Comparison of ENCODE assay signal across 9 cellular contexts in the genomic region with DNA sequence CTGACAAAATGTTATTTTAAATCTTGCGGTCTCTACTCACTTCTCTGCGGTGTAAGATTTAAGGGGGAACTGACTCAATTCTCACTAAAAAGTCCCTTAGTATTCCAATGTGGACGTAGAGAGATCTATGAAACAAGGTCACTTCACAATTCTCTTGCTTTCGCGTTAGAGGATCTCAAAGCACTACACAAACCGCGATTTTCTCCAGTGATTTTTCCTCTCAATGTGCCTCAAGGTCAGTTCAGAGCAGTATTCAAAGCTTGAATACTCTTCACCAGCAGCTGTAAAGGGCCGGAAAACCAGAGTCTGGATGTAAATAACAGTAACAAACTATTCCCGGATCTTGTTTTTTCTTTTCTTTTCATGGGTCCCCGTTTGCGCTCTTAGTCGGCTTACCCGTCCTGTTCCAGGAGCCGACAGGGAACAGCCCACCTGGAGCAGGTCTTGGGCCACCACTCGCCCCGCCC.
DNase-seq lines count a peak whose midpoint lies in the region; ATAC-seq and TF ChIP-seq lines count a peak whose summit lies in the region.
"Had no signal": no experiment of that assay in that cellular context is flagged by ENCODE, and none has a peak within 500 bp of the region (broad histone marks: within the 10 kb centered on the region; RNA-seq: fewer than 3 reads in every experiment).

No MANE protein-coding gene starts in this region.

- no peak overlapping the region for H2BK15ac ChIP-seq in neuronal stem cell (ENCODE audit: low read length)

- H3K9me3 ChIP-seq in neuronal stem cell (replicated peaks in 1 of 2; ENCODE audit: control insufficient read depth in 2 of 2, insufficient read depth in 1 of 2, low read depth in 1 of 2, low read length in 2 of 2) = no peaks in the 10 kb centered on the region

- peaks cover 21% of the 10 kb centered on the region for H3K27me3 Mint-ChIP-seq in activated CD8-positive, alpha-beta T cell treated with anti-CD3 and anti-CD28 coated beads, Interleukin-2, amount 10 ng/mL, durations not matched to agents 7 days and 5 days (ENCODE audit: low read depth)

- no peak overlapping the region for H3K4ac ChIP-seq in neuronal stem cell (ENCODE audit: low read length)

- peak overlapping the region; percentile 91 for H2AFZ ChIP-seq in neuronal stem cell (ENCODE audit: low read length)

- H3K4me1 ChIP-seq in neuronal stem cell (ENCODE audit: control insufficient read depth in 2 of 2, insufficient read depth in 1 of 2, low read depth in 1 of 2, low read length in 2 of 2) = peaks cover 6 to 11% of the 10 kb centered on the region in 2 donors

- H2BK12ac ChIP-seq in neuronal stem cell (ENCODE audit: low read length) = no peak overlapping the region

- H2BK120ac ChIP-seq in neuronal stem cell (ENCODE audit: low read depth, low read length) = no peak overlapping the region

- TF ChIP-seq CTCF in fibroblast of mammary gland (conservative IDR thresholded peaks at IDR 0.05; ENCODE audit: control insufficient read depth, insufficient read depth, low read depth, low read length) = no peak

- H4K8ac ChIP-seq in neuronal stem cell (ENCODE audit: low read depth, low read length) = no peak overlapping the region

- H3K23ac ChIP-seq in neuronal stem cell (ENCODE audit: low read depth, low read length, poor library complexity) = no peak overlapping the region

- no peak overlapping the region for H3K27ac ChIP-seq in neuronal stem cell (replicated peaks; ENCODE audit: low read length)

- CTCF ChIA-PET in activated CD8-positive, alpha-beta T cell treated with anti-CD3 and anti-CD28 coated beads, Interleukin-2, amount 10 ng/mL, durations not matched to agents 7 days and 5 days (lab: Charles Lee) = interaction anchor here (1.5 kb wide), 1 partner anchor 359 kb away, joined by 5 read pairs; no protein-coding TSS in a partner anchor

- peak overlapping the region; percentile 61 for H3K4me3 ChIP-seq in fibroblast of mammary gland (ENCODE audit: control insufficient read depth, low read depth, low read length)
- H3K4me3 ChIP-seq in neuronal stem cell (ENCODE audit: low read length in 2 of 2) = peak overlapping the region; percentile 48 to 75

- peaks cover 13 to 69% (median 51%) of the 10 kb centered on the region in 3 experiments for H3K27me3 ChIP-seq in neuronal stem cell (ENCODE audit: control insufficient read depth in 3 of 3, insufficient read depth in 3 of 3, low read depth in 1 of 3, low read length in 3 of 3)

- DNase-seq in Ammon's horn (ENCODE audit: low spot score) (peak; percentile 58), NCI-H510A treated with DMSO at 0.1 percent for 48 hours (lab: John Stamatoyannopoulos, UW) (peak; percentile 67), fibroblast of mammary gland (ENCODE audit: low read depth) (no peak), neuronal stem cell (ENCODE audit: low spot score) (peak; percentile 9), amniotic stem cell (lab: John Stamatoyannopoulos, UW) (no peak), NCI-H2171 treated with DMSO at 0.1 percent for 48 hours (lab: John Stamatoyannopoulos, UW) (no peak)
- DNase-seq in activated CD8-positive, alpha-beta T cell treated with anti-CD3 and anti-CD28 coated beads, Interleukin-2, amount 10 ng/mL, durations not matched to agents 7 days and 5 days = no peak

- no peak overlapping the region for H4K91ac ChIP-seq in neuronal stem cell (ENCODE audit: low read depth, low read length, poor library complexity)

- no peaks in the 10 kb centered on the region for H3K36me3 ChIP-seq in neuronal stem cell (replicated peaks in 1 of 2; ENCODE audit: control insufficient read depth in 2 of 2, insufficient read depth in 2 of 2, low read length in 2 of 2)

- no peaks in the 10 kb centered on the region for H3K9me3 Mint-ChIP-seq in activated CD8-positive, alpha-beta T cell treated with anti-CD3 and anti-CD28 coated beads, Interleukin-2, amount 10 ng/mL, durations not matched to agents 7 days and 5 days (ENCODE audit: insufficient read depth)

- H3K14ac ChIP-seq in neuronal stem cell (ENCODE audit: low read length) = no peak overlapping the region

- H3K4me2 ChIP-seq in neuronal stem cell (ENCODE audit: insufficient read depth, low read length, poor library complexity, severe bottlenecking) = peak overlapping the region; percentile 72

- no peak for ATAC-seq in GM18870 (IDR thresholded peaks at IDR 0.05; ENCODE audit: unreplicated experiment)
- no peak for ATAC-seq in activated CD8-positive, alpha-beta T cell treated with anti-CD3 and anti-CD28 coated beads, Interleukin-2, amount 10 ng/mL, durations not matched to agents 7 days and 5 days

- H3K79me1 ChIP-seq in neuronal stem cell (ENCODE audit: low read depth, low read length) = no peaks in the 10 kb centered on the region

- H3K4me3 Mint-ChIP-seq in activated CD8-positive, alpha-beta T cell treated with anti-CD3 and anti-CD28 coated beads, Interleukin-2, amount 10 ng/mL, durations not matched to agents 7 days and 5 days = no peak overlapping the region

- POLR2A ChIA-PET in activated CD8-positive, alpha-beta T cell treated with anti-CD3 and anti-CD28 coated beads, Interleukin-2, amount 10 ng/mL, durations not matched to agents 7 days and 5 days (lab: Charles Lee) = interaction anchor here (0.7 kb wide), 1 partner anchor 475 kb away, joined by 3 read pairs; no protein-coding TSS in a partner anchor

- no peak overlapping the region for H2AK5ac ChIP-seq in neuronal stem cell (ENCODE audit: low read depth, low read length)

- no peak overlapping the region for H3K27ac Mint-ChIP-seq in activated CD8-positive, alpha-beta T cell treated with anti-CD3 and anti-CD28 coated beads, Interleukin-2, amount 10 ng/mL, durations not matched to agents 7 days and 5 days
- H3K27ac Mint-ChIP-seq: IgD-negative memory B cell had no signal

- no peak overlapping the region for H3K18ac ChIP-seq in neuronal stem cell (ENCODE audit: low read length)

- peaks cover 16% of the 10 kb centered on the region for H3K4me1 Mint-ChIP-seq in activated CD8-positive, alpha-beta T cell treated with anti-CD3 and anti-CD28 coated beads, Interleukin-2, amount 10 ng/mL, durations not matched to agents 7 days and 5 days (ENCODE audit: low read depth)

- no peak overlapping the region for H2BK5ac ChIP-seq in neuronal stem cell (ENCODE audit: low read length)

- no peak overlapping the region for H3K9ac ChIP-seq in neuronal stem cell (ENCODE audit: low read depth, low read length, poor library complexity)

- H3K36me3 Mint-ChIP-seq in activated CD8-positive, alpha-beta T cell treated with anti-CD3 and anti-CD28 coated beads, Interleukin-2, amount 10 ng/mL, durations not matched to agents 7 days and 5 days (ENCODE audit: low read depth) = peaks cover 4% of the 10 kb centered on the region
- H3K36me3 Mint-ChIP-seq: IgD-negative memory B cell had no signal

- WGBS in neuronal stem cell (ENCODE audit: extremely low coverage in 2 of 2, insufficient read length in 2 of 2, insufficient replicate concordance in 1 of 2), 2 donors = no CpG with 5 or more reads among the region's 16 CpGs

Comparison
In these comparisons a context has a peak if more than half of its experiments do, and no peak if none do; other contexts are left out.
1. DNase-seq: peak in Ammon's horn (single experiment), NCI-H510A treated with DMSO at 0.1 percent for 48 hours (single experiment) and neuronal stem cell (single experiment); none in fibroblast of mammary gland (single experiment), amniotic stem cell (single experiment), NCI-H2171 treated with DMSO at 0.1 percent for 48 hours (single experiment) and activated CD8-positive, alpha-beta T cell treated with anti-CD3 and anti-CD28 coated beads, Interleukin-2, amount 10 ng/mL, durations not matched to agents 7 days and 5 days (single experiment).